8 cellular contexts compared by ENCODE assay signal in genomic region chr5:150448353-150448752, GRCh38. TPM values are rescaled to one million over a fixed set of nuclear protein-coding genes. Genes with fewer than 3 reads are reported as not detected.
A peak's percentile ranks its signal among the peaks of the same experiment; 100 is the strongest.
DNase-seq lines count a peak whose midpoint lies in the region; TF ChIP-seq lines count a peak whose summit lies in the region.

No MANE protein-coding gene starts in this region.

- H3K23ac ChIP-seq in trophoblast cell (ENCODE audit: low read length) = no peak overlapping the region

- DNase-seq in Daoy (ENCODE audit: low read depth) = peak; percentile 27
- DNase-seq in epithelial cell of proximal tubule (ENCODE audit: low read depth) = no peak
- no peak for DNase-seq in trophoblast cell
- DNase-seq in NCI-H524 treated with DMSO at 0.1 percent for 48 hours (lab: John Stamatoyannopoulos, UW) = no peak
- no peak for DNase-seq in activated CD8-positive, alpha-beta memory T cell treated with anti-CD3 and anti-CD28 coated beads, Interleukin-2, amount 50 U/mL, for 4 hours
- DNase-seq in stimulated activated CD4-positive, alpha-beta T cell treated with anti-CD3 and anti-CD28 coated beads, Interleukin-2, amount 100 ng/mL, for 48 hours = no peak
- DNase-seq in superior temporal gyrus (ENCODE audit: extremely low spot score) = no peak

- H3K27ac ChIP-seq in trophoblast cell (ENCODE audit: low read depth, low read length) = no peak overlapping the region

- H3K4me1 ChIP-seq in trophoblast cell (ENCODE audit: control insufficient read depth in 1 of 2, insufficient read depth in 2 of 2, low read length in 2 of 2) = peaks cover 0 to 3% of the 10 kb centered on the region in 2 experiments

- no peak for TF ChIP-seq CTCF in epithelial cell of proximal tubule (conservative IDR thresholded peaks at IDR 0.05; ENCODE audit: low read depth, low read length)

- no peak overlapping the region for H3K14ac ChIP-seq in trophoblast cell (ENCODE audit: low read length)

- H4K12ac ChIP-seq in trophoblast cell (ENCODE audit: low read depth, low read length) = no peak overlapping the region

- H3K79me2 ChIP-seq in trophoblast cell (ENCODE audit: control insufficient read depth, insufficient read depth, low read length, poor library complexity) = peaks cover 13% of the 10 kb centered on the region

- H3K4ac ChIP-seq in trophoblast cell (ENCODE audit: low read depth, low read length) = peak overlapping the region; percentile 85

- H2BK12ac ChIP-seq in trophoblast cell (ENCODE audit: low read length) = no peak overlapping the region

- H3K4me3 ChIP-seq in epithelial cell of proximal tubule (ENCODE audit: low read depth, low read length) (peak overlapping the region; percentile 79), trophoblast cell (ENCODE audit: low read depth, low read length) (peak overlapping the region; percentile 60)

- H3K18ac ChIP-seq in trophoblast cell (ENCODE audit: low read length) = no peak overlapping the region

- no CpG with 5 or more reads among the region's 4 CpGs for WGBS in trophoblast cell (ENCODE audit: extremely low coverage, insufficient coverage, insufficient read length)

- H2AK5ac ChIP-seq in trophoblast cell (ENCODE audit: low read length) = no peak overlapping the region

- H3K27me3 ChIP-seq in trophoblast cell (ENCODE audit: insufficient read depth, low read length) = no peaks in the 10 kb centered on the region

- peak overlapping the region; percentile 57 for H3K4me2 ChIP-seq in trophoblast cell (ENCODE audit: low read length)

- no peaks in the 10 kb centered on the region for H3K9me3 ChIP-seq in trophoblast cell (ENCODE audit: insufficient read depth, low read depth, low read length)

- no peak overlapping the region for H4K91ac ChIP-seq in trophoblast cell (ENCODE audit: low read depth, low read length)

- H3K36me3 ChIP-seq in trophoblast cell (ENCODE audit: control insufficient read depth in 1 of 2, insufficient read depth in 2 of 2, low read length in 2 of 2) = peaks cover 39 to 46% of the 10 kb centered on the region in 2 experiments

- H2AFZ ChIP-seq in trophoblast cell (ENCODE audit: insufficient read depth, low read length, poor library complexity) = no peak overlapping the region

- no peak overlapping the region for H2BK5ac ChIP-seq in trophoblast cell (ENCODE audit: low read depth, low read length, poor library complexity)

- H3K9ac ChIP-seq in trophoblast cell (ENCODE audit: low read length) = peak overlapping the region; percentile 96

- H2BK120ac ChIP-seq in trophoblast cell (ENCODE audit: insufficient read depth, low read length, poor library complexity) = no peak overlapping the region

- peaks cover 10% of the 10 kb centered on the region for H3K79me1 ChIP-seq in trophoblast cell (ENCODE audit: low read length)

- H4K8ac ChIP-seq in trophoblast cell (ENCODE audit: low read depth, low read length) = no peak overlapping the region

TF ChIP-seq in PFSK-1, 5 proteins besides CTCF, POLR2A, EP300 and RAD21:
- TF ChIP-seq REST (IDR thresholded peaks at IDR 0.05; ENCODE audit: insufficient read depth in 1 of 2, low read depth in 2 of 2, low read length in 2 of 2) = no peak
- no peak for TF ChIP-seq SIN3A (IDR thresholded peaks at IDR 0.05; ENCODE audit: borderline replicate concordance, insufficient read depth, low read length)
- TF ChIP-seq POLR2AphosphoS5 (IDR thresholded peaks at IDR 0.05; ENCODE audit: low read depth, low read length) = 0 out of 2 replicates have a peak, but pooled peaks have one; percentile 12
- TF ChIP-seq TAF1 (IDR thresholded peaks at IDR 0.05; ENCODE audit: borderline replicate concordance, insufficient read depth, low read length) = no peak

RNA-seq across cellular contexts. Expression of gene RPS14, which starts 1.2 kb away (rescaled TPM):
- total RNA-seq in Daoy (2014; rRNA removed; shearing (Covaris generic)) = 6,432 and 6,529 TPM in 2 replicates
- 3,021 TPM for polyA plus RNA-seq in PFSK-1 (2012; ENCODE audit: insufficient read length, low read depth)
- total RNA-seq in epithelial cell of proximal tubule = 2,963 and 3,646 TPM in 2 replicates
- polyA plus RNA-seq in trophoblast cell (2013) = 2,982 and 3,060 TPM in 2 replicates

RNA-seq across cellular contexts. Expression of gene CD74, which starts 35.6 kb away (rescaled TPM):
- not detected in 2 replicates for total RNA-seq in Daoy (2014; rRNA removed; shearing (Covaris generic))
- 0.34 TPM for polyA plus RNA-seq in PFSK-1 (2012; ENCODE audit: insufficient read length, low read depth)
- 31.2 and 54.4 TPM in 2 replicates for total RNA-seq in epithelial cell of proximal tubule
- polyA plus RNA-seq in trophoblast cell (2013) = 50.4 and 50.6 TPM in 2 replicates

RNA-seq across cellular contexts. Expression of gene NDST1, which starts 59.6 kb away (rescaled TPM):
- 16.1 and 34.7 TPM in 2 replicates for total RNA-seq in Daoy (2014; rRNA removed; shearing (Covaris generic))
- 62.4 TPM for polyA plus RNA-seq in PFSK-1 (2012; ENCODE audit: insufficient read length, low read depth)
- total RNA-seq in epithelial cell of proximal tubule = 64.2 and 65.4 TPM in 2 replicates
- 98.1 and 98.9 TPM in 2 replicates for polyA plus RNA-seq in trophoblast cell (2013)

Comparison
In these comparisons a context has a peak if more than half of its experiments do, and no peak if none do; other contexts are left out.
1. RNA of gene CD74, which starts 35.6 kb away (total RNA-seq): 31.2 to 54.4 TPM in epithelial cell of proximal tubule; not detected in Daoy; every median in the first group is over 10 times any median in the second.